26 cellular contexts compared by ENCODE assay signal in genomic region chr14:24859559-24859958, GRCh38.
"Had no signal": no experiment of that assay in that cellular context is flagged by ENCODE, and none has a peak within 500 bp of the region (broad histone marks: within the 10 kb centered on the region; RNA-seq: fewer than 3 reads in every experiment).

No MANE protein-coding gene starts in this region.

- H3K27me3 ChIP-seq: dorsolateral prefrontal cortex, left lung, stomach, thyroid gland, vagina had no signal

- H3K27ac ChIP-seq: dorsolateral prefrontal cortex, neutrophil, parathyroid adenoma, stomach, thyroid gland, vagina had no signal

- H3K36me3 ChIP-seq: left lung, neutrophil, vagina had no signal

- H3K27ac Mint-ChIP-seq: memory B cell; naive B cell; natural killer cell treated with Interleukin-12 subunit alpha and Interleukin-12 subunit beta and Interleukin-15 and Interleukin-18, amount 100 ng/mL, for 72 hours; progenitor cell of endocrine pancreas; stimulated activated effector memory CD8-positive, alpha-beta T cell treated with anti-CD3 and anti-CD28 coated beads, Interleukin-12 subunit alpha, Interleukin-12 subunit beta, amount 100 ng/mL, for 72 hours had no signal

- H3K4me3 Mint-ChIP-seq: memory B cell; naive B cell; natural killer cell treated with Interleukin-12 subunit alpha and Interleukin-12 subunit beta and Interleukin-15 and Interleukin-18, amount 100 ng/mL, for 72 hours; neural crest cell; stimulated activated effector memory CD8-positive, alpha-beta T cell treated with anti-CD3 and anti-CD28 coated beads, Interleukin-12 subunit alpha, Interleukin-12 subunit beta, amount 100 ng/mL, for 72 hours had no signal

- H3K9me3 ChIP-seq: left lung, mucosa of descending colon, neutrophil, stomach, thyroid gland, vagina had no signal

- H3K4me1 ChIP-seq: parathyroid adenoma, vagina had no signal

- H3K4me3 ChIP-seq: dorsolateral prefrontal cortex, left lung, lung, mucosa of descending colon, smooth muscle cell, stomach, thyroid gland, vagina had no signal

- H3K4me1 Mint-ChIP-seq: neural crest cell; stimulated activated effector memory CD8-positive, alpha-beta T cell treated with anti-CD3 and anti-CD28 coated beads, Interleukin-12 subunit alpha, Interleukin-12 subunit beta, amount 100 ng/mL, for 72 hours had no signal

- H3K27me3 Mint-ChIP-seq: progenitor cell of endocrine pancreas had no signal

- DNase-seq: cerebellar nuclear complex; dorsolateral prefrontal cortex; effector CD4-positive, alpha-beta T cell; head of caudate nucleus; hippocampal formation; left cardiac atrium; left lung; mucosa of descending colon; naive B cell; stimulated activated CD4-positive, alpha-beta T cell treated with anti-CD3 and anti-CD28 coated beads, Interleukin-12 subunit alpha, Interleukin-12 subunit beta, amount 100 ng/mL, for 4 hours; stimulated activated CD4-positive, alpha-beta T cell treated with anti-CD3 and anti-CD28 coated beads, Interleukin-1b, Interleukin-23, amount 100 ng/mL, for 48 hours; stimulated activated CD4-positive, alpha-beta T cell treated with anti-CD3 and anti-CD28 coated beads, Interleukin-4, amount 100 ng/mL, for 24 hours; stimulated activated naive CD4-positive, alpha-beta T cell treated with Interleukin-2 at 50 U/mL for 16 hours; stomach; thyroid gland had no signal

- H3K36me3 Mint-ChIP-seq: memory B cell; naive B cell; natural killer cell treated with Interleukin-12 subunit alpha and Interleukin-12 subunit beta and Interleukin-15 and Interleukin-18, amount 100 ng/mL, for 72 hours; stimulated activated effector memory CD8-positive, alpha-beta T cell treated with anti-CD3 and anti-CD28 coated beads, Interleukin-12 subunit alpha, Interleukin-12 subunit beta, amount 100 ng/mL, for 72 hours had no signal

- H2AFZ ChIP-seq: parathyroid adenoma had no signal

- ATAC-seq: left cardiac atrium; left lung; mucosa of descending colon; natural killer cell treated with Interleukin-12 subunit alpha and Interleukin-12 subunit beta and Interleukin-15 and Interleukin-18, amount 100 ng/mL, for 72 hours; sciatic nerve; stimulated activated effector memory CD8-positive, alpha-beta T cell treated with anti-CD3 and anti-CD28 coated beads, Interleukin-12 subunit alpha, Interleukin-12 subunit beta, amount 100 ng/mL, for 72 hours had no signal

- H3K9me3 Mint-ChIP-seq: memory B cell; natural killer cell treated with Interleukin-12 subunit alpha and Interleukin-12 subunit beta and Interleukin-15 and Interleukin-18, amount 100 ng/mL, for 72 hours; neural crest cell; stimulated activated effector memory CD8-positive, alpha-beta T cell treated with anti-CD3 and anti-CD28 coated beads, Interleukin-12 subunit alpha, Interleukin-12 subunit beta, amount 100 ng/mL, for 72 hours had no signal

- H3K4me2 ChIP-seq: smooth muscle cell had no signal

- H3K79me2 ChIP-seq: parathyroid adenoma had no signal
